In the genomic region with DNA sequence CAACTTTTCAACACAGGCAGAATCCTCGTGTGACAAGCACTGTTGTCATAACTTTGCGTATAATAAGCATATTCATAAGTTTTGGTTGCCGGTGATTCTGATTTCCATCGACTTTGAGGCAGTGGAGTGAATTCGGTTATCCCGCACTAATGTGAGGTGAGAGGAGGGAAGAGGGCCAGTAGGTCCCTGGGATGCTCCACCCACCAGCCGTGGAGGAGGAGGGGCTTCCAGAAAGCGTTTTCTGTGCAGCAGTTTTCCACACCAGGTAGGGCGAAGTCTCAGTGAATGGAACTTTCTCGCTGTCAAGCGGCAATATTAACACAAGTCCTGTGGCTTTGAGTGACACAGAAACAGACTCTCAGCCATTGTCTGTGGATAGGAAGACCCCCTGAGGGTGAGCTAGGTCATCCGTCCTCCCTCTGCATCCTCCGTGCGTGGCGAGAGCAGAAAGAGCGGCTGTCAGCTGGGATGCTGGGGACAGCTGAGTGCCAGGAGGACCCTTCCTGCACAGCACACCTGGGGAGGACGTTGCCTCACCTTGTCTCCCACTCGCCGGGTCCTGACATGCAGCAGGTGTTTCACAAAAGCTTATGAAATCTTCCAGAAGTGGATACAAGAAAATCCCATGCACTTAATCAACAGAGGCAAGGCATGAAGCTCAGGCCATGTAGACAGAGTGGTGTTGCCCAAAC, we compare ENCODE assay signal across 26 cellular contexts.
"Had no signal": no experiment of that assay in that cellular context is flagged by ENCODE, and none has a peak within 500 bp of the region (broad histone marks: within the 10 kb centered on the region; RNA-seq: fewer than 3 reads in every experiment).

No MANE protein-coding gene starts in this region.

- DNase-seq: activated CD4-positive, alpha-beta memory T cell treated with anti-CD3 and anti-CD28 coated beads for 36 hours; activated CD4-positive, alpha-beta T cell treated with anti-CD3 and anti-CD28 coated beads for 36 hours; activated CD4-positive, alpha-beta T cell treated with anti-CD3 and anti-CD28 coated beads, Interleukin-2, amount 10 ng/mL, durations not matched to agents 24 days and 14 days; activated CD4-positive, CD25-positive, alpha-beta regulatory T cell; activated CD4-positive, CD25-positive, alpha-beta regulatory T cell treated with anti-CD3 and anti-CD28 coated beads, Interleukin-2, amount 50 U/mL, for 72 hours; activated CD8-positive, alpha-beta T cell treated with anti-CD3 and anti-CD28 coated beads, Interleukin-2, amount 10 ng/mL, durations not matched to agents 7 days and 5 days; activated effector memory CD4-positive, alpha-beta T cell treated with Interleukin-2 at 50 U/mL for 16 hours; activated gamma-delta T cell treated with Interleukin-2 at 50 U/mL for 16 hours; activated naive CD4-positive, alpha-beta T cell treated with anti-CD3 and anti-CD28 coated beads, Interleukin-2, amount 50 U/mL, for 16 hours; activated naive CD4-positive, alpha-beta T cell treated with Interleukin-2 at 50 U/mL for 16 hours; activated T-cell treated with anti-CD3 and anti-CD28 coated beads, Interleukin-2, amount 50 U/mL, for 4 hours; amniotic stem cell; anterior cingulate cortex; brain microvascular endothelial cell; caudate nucleus; cortex of kidney; dermis blood vessel endothelial cell; effector memory CD4-positive, alpha-beta T cell; erythroblast; foreskin keratinocyte; gastrocnemius medialis; glutamatergic neuron; T-helper 2 cell had no signal

- H3K27ac Mint-ChIP-seq: activated CD4-positive, alpha-beta memory T cell treated with anti-CD3 and anti-CD28 coated beads for 36 hours; activated CD4-positive, alpha-beta T cell treated with anti-CD3 and anti-CD28 coated beads for 36 hours; activated CD4-positive, alpha-beta T cell treated with anti-CD3 and anti-CD28 coated beads, Interleukin-2, amount 10 ng/mL, durations not matched to agents 24 days and 14 days; activated CD8-positive, alpha-beta T cell treated with anti-CD3 and anti-CD28 coated beads, Interleukin-2, amount 10 ng/mL, durations not matched to agents 7 days and 5 days; activated naive CD8-positive, alpha-beta T cell; activated T-helper 17 cell treated with anti-CD3 and anti-CD28 coated beads, Interleukin-2, amount 50 U/mL, for 72 hours had no signal

- H3K4me3 Mint-ChIP-seq: activated CD4-positive, alpha-beta memory T cell treated with anti-CD3 and anti-CD28 coated beads for 36 hours; activated CD4-positive, alpha-beta T cell treated with anti-CD3 and anti-CD28 coated beads for 36 hours; activated CD4-positive, alpha-beta T cell treated with anti-CD3 and anti-CD28 coated beads, Interleukin-2, amount 10 ng/mL, durations not matched to agents 24 days and 14 days; activated CD8-positive, alpha-beta T cell treated with anti-CD3 and anti-CD28 coated beads, Interleukin-2, amount 10 ng/mL, durations not matched to agents 7 days and 5 days; activated naive CD8-positive, alpha-beta T cell; activated T-cell treated with anti-CD3 and anti-CD28 coated beads, Interleukin-2, amount 50 U/mL, for 4 hours; activated T-helper 17 cell treated with anti-CD3 and anti-CD28 coated beads, Interleukin-2, amount 50 U/mL, for 72 hours had no signal

- H3K9me3 Mint-ChIP-seq: activated CD4-positive, alpha-beta memory T cell treated with anti-CD3 and anti-CD28 coated beads for 36 hours; activated CD4-positive, alpha-beta T cell treated with anti-CD3 and anti-CD28 coated beads, Interleukin-2, amount 10 ng/mL, durations not matched to agents 24 days and 14 days; activated T-cell treated with anti-CD3 and anti-CD28 coated beads, Interleukin-2, amount 50 U/mL, for 4 hours; activated T-helper 17 cell treated with anti-CD3 and anti-CD28 coated beads, Interleukin-2, amount 50 U/mL, for 72 hours had no signal

- H3K36me3 ChIP-seq: brain microvascular endothelial cell, esophagus muscularis mucosa, gastrocnemius medialis had no signal

- H3K27me3 Mint-ChIP-seq: activated CD4-positive, alpha-beta T cell treated with anti-CD3 and anti-CD28 coated beads, Interleukin-2, amount 10 ng/mL, durations not matched to agents 24 days and 14 days had no signal

- H3K4me1 Mint-ChIP-seq: activated CD4-positive, alpha-beta T cell treated with anti-CD3 and anti-CD28 coated beads for 36 hours; activated CD4-positive, alpha-beta T cell treated with anti-CD3 and anti-CD28 coated beads, Interleukin-2, amount 10 ng/mL, durations not matched to agents 24 days and 14 days; activated T-helper 17 cell treated with anti-CD3 and anti-CD28 coated beads, Interleukin-2, amount 50 U/mL, for 72 hours had no signal

- H3K9me3 ChIP-seq: esophagus muscularis mucosa, gastrocnemius medialis had no signal

- H3K4me3 ChIP-seq: esophagus muscularis mucosa, gastrocnemius medialis had no signal

- H3K4me1 ChIP-seq: esophagus muscularis mucosa, foreskin keratinocyte, gastrocnemius medialis had no signal

- H3K27me3 ChIP-seq: brain microvascular endothelial cell, foreskin keratinocyte, gastrocnemius medialis had no signal

- H3K36me3 Mint-ChIP-seq: activated CD4-positive, alpha-beta memory T cell treated with anti-CD3 and anti-CD28 coated beads for 36 hours; activated naive CD8-positive, alpha-beta T cell had no signal

- H3K27ac ChIP-seq: brain microvascular endothelial cell, esophagus muscularis mucosa, foreskin keratinocyte, gastrocnemius medialis had no signal
